ENCODE assay signal across 8 cellular contexts in genomic region chr6:139161169-139161568, GRCh38. TPM values are rescaled to one million over a fixed set of nuclear protein-coding genes. Genes with fewer than 3 reads are reported as not detected.
DNase-seq lines count a peak whose midpoint lies in the region; ATAC-seq and TF ChIP-seq lines count a peak whose summit lies in the region.

No MANE protein-coding gene starts in this region.

- POLR2A ChIA-PET in naive thymus-derived CD4-positive, alpha-beta T cell (lab: Charles Lee): interaction anchor here (0.6 to 18.2 kb wide), 15 partner anchors 11 to 214 kb away, joined by 3 to 214 read pairs (median 16); partner anchors contain the start of genes CITED2, HECA and TXLNB

- no peaks in the 10 kb centered on the region for H3K9me3 ChIP-seq in naive thymus-derived CD4-positive, alpha-beta T cell (ENCODE audit: control insufficient read depth in 2 of 3, low read length in 3 of 3)

- intact Hi-C loops in activated T-helper 2 cell treated with anti-CD3 and anti-CD28 coated beads, Interferon-gamma antibody, Interleukin-2, Interleukin-4, amounts not matched to agents 10 μg/mL and 5 μg/mL and 100 μg/mL, durations not matched to agents 14 hours and 24 hours and 36 hours (cut with micrococcal nuclease): loop anchor here (1.0 to 5.0 kb wide), 8 partner anchors 9 to 344 kb away; partner anchors contain the start of genes REPS1 and TXLNB
- intact Hi-C loops in naive thymus-derived CD4-positive, alpha-beta T cell (cut with micrococcal nuclease): loop anchor here (1.0 to 2.0 kb wide), 13 partner anchors 8 to 213 kb away; partner anchors contain the start of genes ABRACL (in 2 of the 2), TXLNB (in 2 of the 2) and CITED2 (in 1 of the 2)

- peaks cover 78 to 91% of the 10 kb centered on the region in 2 donors for H3K4me1 ChIP-seq in naive thymus-derived CD4-positive, alpha-beta T cell (ENCODE audit: control insufficient read depth in 2 of 2, insufficient read depth in 2 of 2, low read length in 2 of 2)

- no peaks in the 10 kb centered on the region for H3K27me3 ChIP-seq in naive thymus-derived CD4-positive, alpha-beta T cell (ENCODE audit: control insufficient read depth in 2 of 2, insufficient read depth in 2 of 2, low read length in 2 of 2)
- no peaks in the 10 kb centered on the region for H3K27me3 ChIP-seq in H7 (ENCODE audit: control insufficient read depth, insufficient read depth, low read length)

- peak overlapping the region; percentile 33 for H3K4me3 ChIP-seq in naive thymus-derived CD4-positive, alpha-beta T cell (ENCODE audit: low read length)
- H3K4me3 ChIP-seq in H7 (ENCODE audit: insufficient read depth, low read depth, low read length): no peak overlapping the region

- peak overlapping the region; percentile 65 for H3K4me3 Mint-ChIP-seq in activated T-helper 2 cell treated with anti-CD3 and anti-CD28 coated beads, Interferon-gamma antibody, Interleukin-2, Interleukin-4, amounts not matched to agents 10 μg/mL and 5 μg/mL and 100 μg/mL, durations not matched to agents 14 hours and 24 hours and 36 hours (ENCODE audit: low read depth)
- peak overlapping the region; percentile 79 to 88 (median 83) for H3K4me3 Mint-ChIP-seq in naive thymus-derived CD4-positive, alpha-beta T cell

- DNase-seq in LoVo (ENCODE audit: low spot score): peak; percentile 59
- peak; percentile 64 for DNase-seq in activated T-helper 2 cell treated with anti-CD3 and anti-CD28 coated beads, Interferon-gamma antibody, Interleukin-2, Interleukin-4, amounts not matched to agents 10 μg/mL and 5 μg/mL and 100 μg/mL, durations not matched to agents 14 hours and 24 hours and 36 hours (ENCODE audit: low spot score)
- peak; percentile 32 to 93 (median 90) for DNase-seq in naive thymus-derived CD4-positive, alpha-beta T cell
- no peak for DNase-seq in Kasumi-1 (lab: John Stamatoyannopoulos, UW)
- DNase-seq in H7: no peak
- no peak for DNase-seq in NCI-H187 treated with DMSO at 0.1 percent for 48 hours (lab: John Stamatoyannopoulos, UW)

- H3K27ac ChIP-seq in naive thymus-derived CD4-positive, alpha-beta T cell (ENCODE audit: low read depth, low read length): peak overlapping the region; percentile 75

- CTCF ChIA-PET in naive thymus-derived CD4-positive, alpha-beta T cell (lab: Charles Lee): interaction anchor here (0.8 to 2.5 kb wide), 5 partner anchors 14 to 212 kb away, joined by 3 to 7 read pairs (median 6); partner anchors contain the start of gene CITED2

- peaks cover 38% of the 10 kb centered on the region for H3K36me3 Mint-ChIP-seq in activated T-helper 2 cell treated with anti-CD3 and anti-CD28 coated beads, Interferon-gamma antibody, Interleukin-2, Interleukin-4, amounts not matched to agents 10 μg/mL and 5 μg/mL and 100 μg/mL, durations not matched to agents 14 hours and 24 hours and 36 hours (ENCODE audit: low read depth)
- H3K36me3 Mint-ChIP-seq in naive thymus-derived CD4-positive, alpha-beta T cell: peaks cover 12 to 24% (median 22%) of the 10 kb centered on the region in 5 donors

- ATAC-seq in GM19324 (IDR thresholded peaks at IDR 0.05; ENCODE audit: low FRiP score, unreplicated experiment) (peak; percentile 17), SK-N-SH treated with all-trans-retinoic acid at 6 μM for 48 hours (no peak)
- ATAC-seq in naive thymus-derived CD4-positive, alpha-beta T cell: peak; percentile 82

- peak overlapping the region; percentile 99 for H3K27ac Mint-ChIP-seq in activated T-helper 2 cell treated with anti-CD3 and anti-CD28 coated beads, Interferon-gamma antibody, Interleukin-2, Interleukin-4, amounts not matched to agents 10 μg/mL and 5 μg/mL and 100 μg/mL, durations not matched to agents 14 hours and 24 hours and 36 hours
- peak overlapping the region; percentile 86 to 98 (median 91) for H3K27ac Mint-ChIP-seq in naive thymus-derived CD4-positive, alpha-beta T cell

- no peaks in the 10 kb centered on the region for H3K9me3 Mint-ChIP-seq in activated T-helper 2 cell treated with anti-CD3 and anti-CD28 coated beads, Interferon-gamma antibody, Interleukin-2, Interleukin-4, amounts not matched to agents 10 μg/mL and 5 μg/mL and 100 μg/mL, durations not matched to agents 14 hours and 24 hours and 36 hours
- H3K9me3 Mint-ChIP-seq in naive thymus-derived CD4-positive, alpha-beta T cell: peaks cover 0 to 2% (median 0%) of the 10 kb centered on the region in 11 donors

- H3K36me3 ChIP-seq in naive thymus-derived CD4-positive, alpha-beta T cell (ENCODE audit: control insufficient read depth in 2 of 3, insufficient read depth in 3 of 3, low read length in 3 of 3): peaks cover 0 to 1% (median 0%) of the 10 kb centered on the region in 3 experiments
- H3K36me3 ChIP-seq in H7 (replicated peaks; ENCODE audit: control insufficient read depth, insufficient read depth, low read length): no peaks in the 10 kb centered on the region

- no peaks in the 10 kb centered on the region for H3K27me3 Mint-ChIP-seq in activated T-helper 2 cell treated with anti-CD3 and anti-CD28 coated beads, Interferon-gamma antibody, Interleukin-2, Interleukin-4, amounts not matched to agents 10 μg/mL and 5 μg/mL and 100 μg/mL, durations not matched to agents 14 hours and 24 hours and 36 hours (ENCODE audit: low read depth)
- H3K27me3 Mint-ChIP-seq in naive thymus-derived CD4-positive, alpha-beta T cell: no peaks in the 10 kb centered on the region

- peaks cover 67% of the 10 kb centered on the region for H3K4me1 Mint-ChIP-seq in activated T-helper 2 cell treated with anti-CD3 and anti-CD28 coated beads, Interferon-gamma antibody, Interleukin-2, Interleukin-4, amounts not matched to agents 10 μg/mL and 5 μg/mL and 100 μg/mL, durations not matched to agents 14 hours and 24 hours and 36 hours (ENCODE audit: low read depth)
- peaks cover 77 to 97% (median 89%) of the 10 kb centered on the region in 7 donors for H3K4me1 Mint-ChIP-seq in naive thymus-derived CD4-positive, alpha-beta T cell

TF ChIP-seq in SK-N-SH treated with all-trans-retinoic acid at 6 μM for 48 hours, 23 proteins besides CTCF, POLR2A, EP300 and RAD21 (continues in another document):
- no peak for TF ChIP-seq GLIS3 (CRISPR knock-in tag; IDR thresholded peaks at IDR 0.05)
- no peak for TF ChIP-seq CSRNP3 (CRISPR knock-in tag; IDR thresholded peaks at IDR 0.05)
- TF ChIP-seq RARB (CRISPR knock-in tag; IDR thresholded peaks at IDR 0.05): no peak
- no peak for TF ChIP-seq ZFP3 (CRISPR knock-in tag; IDR thresholded peaks at IDR 0.05)
- no peak for TF ChIP-seq ZFP30 (CRISPR knock-in tag; IDR thresholded peaks at IDR 0.05)
- TF ChIP-seq PPARA (CRISPR knock-in tag; IDR thresholded peaks at IDR 0.05; ENCODE audit: borderline replicate concordance): no peak
- TF ChIP-seq SNAI2 (CRISPR knock-in tag; IDR thresholded peaks at IDR 0.05): no peak
- no peak for TF ChIP-seq ARNTL (CRISPR knock-in tag; IDR thresholded peaks at IDR 0.05; ENCODE audit: borderline replicate concordance, low read depth)
- no peak for TF ChIP-seq ZC3H10 (CRISPR knock-in tag; IDR thresholded peaks at IDR 0.05)
- TF ChIP-seq CREB5 (CRISPR knock-in tag; IDR thresholded peaks at IDR 0.05; ENCODE audit: low read depth): no peak
- TF ChIP-seq ESRRG (CRISPR knock-in tag; IDR thresholded peaks at IDR 0.05): no peak
- no peak for TF ChIP-seq BACH2 (CRISPR knock-in tag; IDR thresholded peaks at IDR 0.05; ENCODE audit: borderline replicate concordance)
- no peak for TF ChIP-seq TOX (CRISPR knock-in tag; IDR thresholded peaks at IDR 0.05; ENCODE audit: borderline replicate concordance)

RNA-seq across cellular contexts. Expression of gene HECA, which starts 26.3 kb away (rescaled TPM):
- 33.6 and 36.9 TPM in 2 replicates for total RNA-seq in activated T-helper 2 cell treated with anti-CD3 and anti-CD28 coated beads, Interferon-gamma antibody, Interleukin-2, Interleukin-4, amounts not matched to agents 10 μg/mL and 5 μg/mL and 100 μg/mL, durations not matched to agents 14 hours and 24 hours and 36 hours
- 100 to 1,000 TPM in 3 of 5 experiments, 10 to 100 TPM in 2; 54.1 to 145 (median 130) TPM for total RNA-seq in naive thymus-derived CD4-positive, alpha-beta T cell
- polyA plus RNA-seq in naive thymus-derived CD4-positive, alpha-beta T cell: 1 to 10 TPM; 5.5 to 6.3 TPM
- 4.4 and 7.4 TPM in 2 replicates for total RNA-seq in H7 (2014; rRNA removed; shearing (Covaris generic))

Comparison
In these comparisons a context has a peak if more than half of its experiments do, and no peak if none do; other contexts are left out.
1. DNase-seq: peak in LoVo (single experiment), activated T-helper 2 cell treated with anti-CD3 and anti-CD28 coated beads, Interferon-gamma antibody, Interleukin-2, Interleukin-4, amounts not matched to agents 10 μg/mL and 5 μg/mL and 100 μg/mL, durations not matched to agents 14 hours and 24 hours and 36 hours (single experiment) and naive thymus-derived CD4-positive, alpha-beta T cell (9 of 9); none in Kasumi-1 (0 of 2), H7 (single experiment) and NCI-H187 treated with DMSO at 0.1 percent for 48 hours (single experiment).